In the genomic region with DNA sequence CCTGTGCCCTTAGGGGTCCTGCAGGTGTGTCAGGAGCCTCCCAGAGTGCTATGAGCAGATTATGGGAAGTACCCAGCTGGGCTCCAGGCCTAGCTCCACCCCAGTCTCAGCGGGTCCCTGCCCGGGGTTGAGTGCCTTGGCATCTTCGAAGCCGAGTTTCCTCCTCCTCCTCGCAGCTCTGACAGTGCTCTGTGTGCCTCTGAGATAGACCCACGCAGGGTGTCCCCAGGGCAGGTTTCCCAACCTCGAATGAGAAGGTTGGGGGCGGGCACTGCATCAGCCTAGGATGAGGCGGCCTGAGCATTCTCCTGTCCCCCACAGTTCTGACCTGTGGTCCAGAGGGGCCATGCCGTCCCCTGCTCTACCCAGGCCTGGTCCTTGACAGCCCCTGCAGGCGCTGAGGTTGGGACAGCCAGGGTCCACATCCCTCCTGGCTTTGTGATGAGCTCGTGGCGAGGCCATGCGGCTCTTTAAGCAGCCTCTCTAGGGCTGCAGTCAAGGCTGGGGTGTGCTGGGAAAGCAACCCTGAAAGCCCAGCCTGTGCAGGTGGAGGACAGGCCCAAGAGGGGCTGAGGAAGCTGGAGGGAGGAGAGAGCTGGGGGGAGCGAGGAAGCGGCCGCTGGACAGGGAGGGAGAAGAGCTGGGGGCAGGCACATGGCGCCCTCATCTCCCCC, we compare ENCODE assay signal across 1 cellular context.
TF ChIP-seq lines count a peak whose summit lies in the region.

No MANE protein-coding gene starts in this region.

TF ChIP-seq in GM23338, 12 proteins besides CTCF, POLR2A, EP300 and RAD21 (continued from another document):
- TF ChIP-seq, protein P1, sequence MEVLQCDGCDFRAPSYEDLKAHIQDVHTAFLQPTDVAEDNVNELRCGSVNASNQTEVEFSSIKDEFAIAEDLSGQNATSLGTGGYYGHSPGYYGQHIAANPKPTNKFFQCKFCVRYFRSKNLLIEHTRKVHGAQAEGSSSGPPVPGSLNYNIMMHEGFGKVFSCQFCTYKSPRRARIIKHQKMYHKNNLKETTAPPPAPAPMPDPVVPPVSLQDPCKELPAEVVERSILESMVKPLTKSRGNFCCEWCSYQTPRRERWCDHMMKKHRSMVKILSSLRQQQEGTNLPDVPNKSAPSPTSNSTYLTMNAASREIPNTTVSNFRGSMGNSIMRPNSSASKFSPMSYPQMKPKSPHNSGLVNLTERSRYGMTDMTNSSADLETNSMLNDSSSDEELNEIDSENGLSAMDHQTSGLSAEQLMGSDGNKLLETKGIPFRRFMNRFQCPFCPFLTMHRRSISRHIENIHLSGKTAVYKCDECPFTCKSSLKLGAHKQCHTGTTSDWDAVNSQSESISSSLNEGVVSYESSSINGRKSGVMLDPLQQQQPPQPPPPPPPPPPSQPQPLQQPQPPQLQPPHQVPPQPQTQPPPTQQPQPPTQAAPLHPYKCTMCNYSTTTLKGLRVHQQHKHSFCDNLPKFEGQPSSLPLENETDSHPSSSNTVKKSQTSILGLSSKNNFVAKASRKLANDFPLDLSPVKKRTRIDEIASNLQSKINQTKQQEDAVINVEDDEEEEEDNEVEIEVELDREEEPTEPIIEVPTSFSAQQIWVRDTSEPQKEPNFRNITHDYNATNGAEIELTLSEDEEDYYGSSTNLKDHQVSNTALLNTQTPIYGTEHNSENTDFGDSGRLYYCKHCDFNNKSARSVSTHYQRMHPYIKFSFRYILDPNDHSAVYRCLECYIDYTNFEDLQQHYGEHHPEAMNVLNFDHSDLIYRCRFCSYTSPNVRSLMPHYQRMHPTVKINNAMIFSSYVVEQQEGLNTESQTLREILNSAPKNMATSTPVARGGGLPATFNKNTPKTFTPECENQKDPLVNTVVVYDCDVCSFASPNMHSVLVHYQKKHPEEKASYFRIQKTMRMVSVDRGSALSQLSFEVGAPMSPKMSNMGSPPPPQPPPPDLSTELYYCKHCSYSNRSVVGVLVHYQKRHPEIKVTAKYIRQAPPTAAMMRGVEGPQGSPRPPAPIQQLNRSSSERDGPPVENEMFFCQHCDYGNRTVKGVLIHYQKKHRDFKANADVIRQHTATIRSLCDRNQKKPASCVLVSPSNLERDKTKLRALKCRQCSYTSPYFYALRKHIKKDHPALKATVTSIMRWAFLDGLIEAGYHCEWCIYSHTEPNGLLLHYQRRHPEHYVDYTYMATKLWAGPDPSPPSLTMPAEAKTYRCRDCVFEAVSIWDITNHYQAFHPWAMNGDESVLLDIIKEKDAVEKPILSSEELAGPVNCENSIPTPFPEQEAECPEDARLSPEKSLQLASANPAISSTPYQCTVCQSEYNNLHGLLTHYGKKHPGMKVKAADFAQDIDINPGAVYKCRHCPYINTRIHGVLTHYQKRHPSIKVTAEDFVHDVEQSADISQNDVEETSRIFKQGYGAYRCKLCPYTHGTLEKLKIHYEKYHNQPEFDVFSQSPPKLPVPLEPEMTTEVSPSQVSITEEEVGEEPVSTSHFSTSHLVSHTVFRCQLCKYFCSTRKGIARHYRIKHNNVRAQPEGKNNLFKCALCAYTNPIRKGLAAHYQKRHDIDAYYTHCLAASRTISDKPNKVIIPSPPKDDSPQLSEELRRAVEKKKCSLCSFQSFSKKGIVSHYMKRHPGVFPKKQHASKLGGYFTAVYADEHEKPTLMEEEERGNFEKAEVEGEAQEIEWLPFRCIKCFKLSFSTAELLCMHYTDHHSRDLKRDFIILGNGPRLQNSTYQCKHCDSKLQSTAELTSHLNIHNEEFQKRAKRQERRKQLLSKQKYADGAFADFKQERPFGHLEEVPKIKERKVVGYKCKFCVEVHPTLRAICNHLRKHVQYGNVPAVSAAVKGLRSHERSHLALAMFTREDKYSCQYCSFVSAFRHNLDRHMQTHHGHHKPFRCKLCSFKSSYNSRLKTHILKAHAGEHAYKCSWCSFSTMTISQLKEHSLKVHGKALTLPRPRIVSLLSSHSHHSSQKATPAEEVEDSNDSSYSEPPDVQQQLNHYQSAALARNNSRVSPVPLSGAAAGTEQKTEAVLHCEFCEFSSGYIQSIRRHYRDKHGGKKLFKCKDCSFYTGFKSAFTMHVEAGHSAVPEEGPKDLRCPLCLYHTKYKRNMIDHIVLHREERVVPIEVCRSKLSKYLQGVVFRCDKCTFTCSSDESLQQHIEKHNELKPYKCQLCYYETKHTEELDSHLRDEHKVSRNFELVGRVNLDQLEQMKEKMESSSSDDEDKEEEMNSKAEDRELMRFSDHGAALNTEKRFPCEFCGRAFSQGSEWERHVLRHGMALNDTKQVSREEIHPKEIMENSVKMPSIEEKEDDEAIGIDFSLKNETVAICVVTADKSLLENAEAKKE (CRISPR knock-in tag; IDR thresholded peaks at IDR 0.05), result no peak
- no peak for TF ChIP-seq NANOG (IDR thresholded peaks at IDR 0.05; ENCODE audit: borderline replicate concordance)
- TF ChIP-seq STAT1 (IDR thresholded peaks at IDR 0.05; ENCODE audit: unreplicated experiment), result no peak
- TF ChIP-seq, protein P2, sequence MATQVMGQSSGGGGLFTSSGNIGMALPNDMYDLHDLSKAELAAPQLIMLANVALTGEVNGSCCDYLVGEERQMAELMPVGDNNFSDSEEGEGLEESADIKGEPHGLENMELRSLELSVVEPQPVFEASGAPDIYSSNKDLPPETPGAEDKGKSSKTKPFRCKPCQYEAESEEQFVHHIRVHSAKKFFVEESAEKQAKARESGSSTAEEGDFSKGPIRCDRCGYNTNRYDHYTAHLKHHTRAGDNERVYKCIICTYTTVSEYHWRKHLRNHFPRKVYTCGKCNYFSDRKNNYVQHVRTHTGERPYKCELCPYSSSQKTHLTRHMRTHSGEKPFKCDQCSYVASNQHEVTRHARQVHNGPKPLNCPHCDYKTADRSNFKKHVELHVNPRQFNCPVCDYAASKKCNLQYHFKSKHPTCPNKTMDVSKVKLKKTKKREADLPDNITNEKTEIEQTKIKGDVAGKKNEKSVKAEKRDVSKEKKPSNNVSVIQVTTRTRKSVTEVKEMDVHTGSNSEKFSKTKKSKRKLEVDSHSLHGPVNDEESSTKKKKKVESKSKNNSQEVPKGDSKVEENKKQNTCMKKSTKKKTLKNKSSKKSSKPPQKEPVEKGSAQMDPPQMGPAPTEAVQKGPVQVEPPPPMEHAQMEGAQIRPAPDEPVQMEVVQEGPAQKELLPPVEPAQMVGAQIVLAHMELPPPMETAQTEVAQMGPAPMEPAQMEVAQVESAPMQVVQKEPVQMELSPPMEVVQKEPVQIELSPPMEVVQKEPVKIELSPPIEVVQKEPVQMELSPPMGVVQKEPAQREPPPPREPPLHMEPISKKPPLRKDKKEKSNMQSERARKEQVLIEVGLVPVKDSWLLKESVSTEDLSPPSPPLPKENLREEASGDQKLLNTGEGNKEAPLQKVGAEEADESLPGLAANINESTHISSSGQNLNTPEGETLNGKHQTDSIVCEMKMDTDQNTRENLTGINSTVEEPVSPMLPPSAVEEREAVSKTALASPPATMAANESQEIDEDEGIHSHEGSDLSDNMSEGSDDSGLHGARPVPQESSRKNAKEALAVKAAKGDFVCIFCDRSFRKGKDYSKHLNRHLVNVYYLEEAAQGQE (IDR thresholded peaks at IDR 0.05; ENCODE audit: unreplicated experiment), result no peak
- TF ChIP-seq, protein P3, sequence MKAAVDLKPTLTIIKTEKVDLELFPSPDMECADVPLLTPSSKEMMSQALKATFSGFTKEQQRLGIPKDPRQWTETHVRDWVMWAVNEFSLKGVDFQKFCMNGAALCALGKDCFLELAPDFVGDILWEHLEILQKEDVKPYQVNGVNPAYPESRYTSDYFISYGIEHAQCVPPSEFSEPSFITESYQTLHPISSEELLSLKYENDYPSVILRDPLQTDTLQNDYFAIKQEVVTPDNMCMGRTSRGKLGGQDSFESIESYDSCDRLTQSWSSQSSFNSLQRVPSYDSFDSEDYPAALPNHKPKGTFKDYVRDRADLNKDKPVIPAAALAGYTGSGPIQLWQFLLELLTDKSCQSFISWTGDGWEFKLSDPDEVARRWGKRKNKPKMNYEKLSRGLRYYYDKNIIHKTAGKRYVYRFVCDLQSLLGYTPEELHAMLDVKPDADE (IDR thresholded peaks at IDR 0.05), result no peak
- TF ChIP-seq ZNF331 (CRISPR knock-in tag; IDR thresholded peaks at IDR 0.05; ENCODE audit: low read depth), result no peak
- TF ChIP-seq CREB1 (CRISPR knock-in tag; IDR thresholded peaks at IDR 0.05; ENCODE audit: low read depth), result no peak
- TF ChIP-seq POLR2AphosphoS5 (IDR thresholded peaks at IDR 0.05; ENCODE audit: low read depth), result no peak
- TF ChIP-seq EZH2phosphoT487 (IDR thresholded peaks at IDR 0.05; ENCODE audit: unreplicated experiment), result no peak
- no peak for TF ChIP-seq JUNB (IDR thresholded peaks at IDR 0.05; ENCODE audit: unreplicated experiment)
- no peak for TF ChIP-seq EZH2 (IDR thresholded peaks at IDR 0.05; ENCODE audit: low read depth, unreplicated experiment)
